In genomic region chr9:135128035-135128670, GRCh38 we compare ENCODE assay signal across 17 cellular contexts. TPM values are rescaled to one million over a fixed set of nuclear protein-coding genes. Genes with fewer than 3 reads are reported as not detected.
"Had no signal": no experiment of that assay in that cellular context is flagged by ENCODE, and none has a peak within 500 bp of the region (broad histone marks: within the 10 kb centered on the region; RNA-seq: fewer than 3 reads in every experiment).

No MANE protein-coding gene starts in this region.

- ATAC-seq: activated CD4-positive, alpha-beta T cell treated with anti-CD3 and anti-CD28 coated beads for 36 hours; activated CD8-positive, alpha-beta T cell treated with anti-CD3 and anti-CD28 coated beads for 36 hours; activated T-cell treated with anti-CD3 and anti-CD28 coated beads, Interleukin-2, amount 50 U/mL, for 72 hours; heart right ventricle; pancreas had no signal

- H3K4me3 Mint-ChIP-seq: activated CD4-positive, alpha-beta T cell treated with anti-CD3 and anti-CD28 coated beads for 36 hours; activated CD8-positive, alpha-beta T cell treated with anti-CD3 and anti-CD28 coated beads for 36 hours; activated naive CD8-positive, alpha-beta T cell treated with anti-CD3 and anti-CD28 coated beads for 36 hours; activated T-cell treated with anti-CD3 and anti-CD28 coated beads, Interleukin-2, amount 50 U/mL, for 72 hours; neural crest cell had no signal

- H3K27me3 ChIP-seq: ascending aorta, colonic mucosa, pancreas, thyroid gland had no signal

- H3K27ac ChIP-seq: ascending aorta, colonic mucosa, heart right ventricle, left ventricle myocardium inferior, pancreas, stomach, thyroid gland had no signal

- H3K9me3 Mint-ChIP-seq: activated CD8-positive, alpha-beta T cell treated with anti-CD3 and anti-CD28 coated beads for 36 hours; activated T-cell treated with anti-CD3 and anti-CD28 coated beads, Interleukin-2, amount 50 U/mL, for 72 hours had no signal

- H3K4me3 ChIP-seq: ascending aorta, colonic mucosa, heart right ventricle, left ventricle myocardium inferior, pancreas, stomach, thyroid gland had no signal

- DNase-seq: activated CD4-positive, alpha-beta T cell treated with anti-CD3 and anti-CD28 coated beads for 36 hours; activated CD8-positive, alpha-beta memory T cell treated with anti-CD3 and anti-CD28 coated beads, Interleukin-2, amount 50 U/mL, for 4 hours; activated CD8-positive, alpha-beta T cell treated with anti-CD3 and anti-CD28 coated beads for 36 hours; activated gamma-delta T cell treated with Interleukin-2 at 50 U/mL for 16 hours; activated naive CD8-positive, alpha-beta T cell treated with anti-CD3 and anti-CD28 coated beads for 36 hours; activated T-cell treated with anti-CD3 and anti-CD28 coated beads, Interleukin-2, amount 50 U/mL, for 72 hours; caudate nucleus; colonic mucosa; foreskin melanocyte; heart right ventricle; left ventricle myocardium inferior; stimulated activated CD4-positive, alpha-beta T cell treated with anti-CD3 and anti-CD28 coated beads, Interleukin-4, amount 100 ng/mL, for 4 hours; stomach; thyroid gland had no signal

- H3K9me3 ChIP-seq: ascending aorta, colonic mucosa, heart right ventricle, left ventricle myocardium inferior, pancreas, thyroid gland had no signal

- H3K27ac Mint-ChIP-seq: activated CD4-positive, alpha-beta T cell treated with anti-CD3 and anti-CD28 coated beads for 36 hours; activated CD8-positive, alpha-beta T cell treated with anti-CD3 and anti-CD28 coated beads for 36 hours; activated naive CD8-positive, alpha-beta T cell treated with anti-CD3 and anti-CD28 coated beads for 36 hours; activated T-cell treated with anti-CD3 and anti-CD28 coated beads, Interleukin-2, amount 50 U/mL, for 72 hours had no signal

- H3K4me1 ChIP-seq: ascending aorta, colonic mucosa, left ventricle myocardium inferior, pancreas, stomach had no signal

- H3K36me3 ChIP-seq: ascending aorta, colonic mucosa, heart right ventricle, left ventricle myocardium inferior, pancreas, stomach, thyroid gland had no signal

- H3K36me3 Mint-ChIP-seq: activated naive CD8-positive, alpha-beta T cell treated with anti-CD3 and anti-CD28 coated beads for 36 hours had no signal

RNA-seq across cellular contexts. Expression of gene OLFM1, which starts 40.7 kb away (rescaled TPM):
- total RNA-seq: activated CD4-positive, alpha-beta T cell treated with anti-CD3 and anti-CD28 coated beads for 36 hours; activated CD8-positive, alpha-beta T cell treated with anti-CD3 and anti-CD28 coated beads for 36 hours; activated naive CD8-positive, alpha-beta T cell treated with anti-CD3 and anti-CD28 coated beads for 36 hours had no signal
